Comparison of ENCODE assay signal across 15 cellular contexts in the genomic region with DNA sequence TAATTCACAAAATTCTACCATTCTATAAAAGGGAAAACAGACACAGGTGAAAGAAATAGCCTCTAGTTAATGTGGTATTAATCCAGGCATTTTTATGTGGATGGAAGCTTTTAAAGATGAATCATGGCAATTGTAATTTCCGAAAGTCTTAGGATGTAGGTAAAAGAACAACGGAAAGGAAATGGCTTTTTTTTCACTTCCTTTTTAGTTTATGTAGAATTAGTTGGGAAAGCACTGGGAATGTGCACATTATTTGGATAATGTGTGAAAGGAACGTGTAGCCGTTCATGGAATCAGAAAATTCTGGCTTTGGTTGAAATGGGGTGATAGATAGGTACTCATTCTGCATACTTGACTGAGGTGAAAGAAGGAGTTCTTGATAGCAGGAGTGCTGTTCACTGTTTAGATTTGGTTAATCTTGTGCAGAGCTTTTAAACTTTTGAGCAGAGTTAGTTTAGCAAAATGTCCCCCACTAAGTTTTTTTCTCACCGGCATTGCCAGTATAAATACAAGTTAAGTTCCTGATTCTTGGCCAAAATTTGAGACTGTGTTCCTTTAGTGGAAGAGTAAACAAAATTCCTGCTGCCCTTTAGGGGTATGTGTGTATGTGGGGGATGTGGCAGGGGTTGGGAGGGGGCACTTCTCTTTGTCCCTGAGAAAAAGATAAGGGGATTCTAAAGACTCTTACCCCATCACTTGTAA. TPM values are rescaled to one million over a fixed set of nuclear protein-coding genes. Genes with fewer than 3 reads are reported as not detected.
DNase-seq lines count a peak whose midpoint lies in the region; ATAC-seq and TF ChIP-seq lines count a peak whose summit lies in the region.
"Had no signal": no experiment of that assay in that cellular context is flagged by ENCODE, and none has a peak within 500 bp of the region (broad histone marks: within the 10 kb centered on the region; RNA-seq: fewer than 3 reads in every experiment).

No MANE protein-coding gene starts in this region.

- peak; percentile 68 for DNase-seq in ELR (ENCODE audit: low read depth)
- DNase-seq in WTC11 (ENCODE audit: low spot score), result no peak
- no peak for DNase-seq in right cardiac atrium
- no peak for DNase-seq in gastrocnemius medialis
- no peak for DNase-seq in NCI-H2196 treated with DMSO at 0.1 percent for 48 hours (lab: John Stamatoyannopoulos, UW; ENCODE audit: unreplicated experiment)
- no peak for DNase-seq in hippocampal formation (lab: John Stamatoyannopoulos, UW)
- no peak for DNase-seq in stimulated activated CD8-positive, alpha-beta memory T cell treated with anti-CD3 and anti-CD28 coated beads, Interleukin-4, amount 100 ng/mL, for 48 hours
- no peak for DNase-seq in stimulated activated naive CD8-positive, alpha-beta T cell treated with anti-CD3 and anti-CD28 coated beads, Interleukin-15, Interleukin-2, amounts not matched to agents 100 U/mL and 50 U/mL, for 24 hours
- DNase-seq: GDM1, mucosa of descending colon, T-helper 1 cell had no signal

- no peaks in the 10 kb centered on the region for H3K36me3 Mint-ChIP-seq in WTC11
- H3K36me3 Mint-ChIP-seq: activated naive CD4-positive, alpha-beta T cell treated with anti-CD3 and anti-CD28 coated beads, Interleukin-2, amount 50 U/mL, for 24 hours had no signal

- H3K27ac Mint-ChIP-seq in WTC11, result peak overlapping the region; percentile 39
- H3K27ac Mint-ChIP-seq: activated naive CD4-positive, alpha-beta T cell treated with anti-CD3 and anti-CD28 coated beads, Interleukin-2, amount 50 U/mL, for 24 hours had no signal

- H3K9me3 Mint-ChIP-seq in WTC11, result no peaks in the 10 kb centered on the region
- H3K9me3 Mint-ChIP-seq: activated naive CD4-positive, alpha-beta T cell treated with anti-CD3 and anti-CD28 coated beads, Interleukin-2, amount 50 U/mL, for 24 hours had no signal

- H3K27me3 ChIP-seq in right cardiac atrium (ENCODE audit: control insufficient read depth, insufficient read depth) (no peaks in the 10 kb centered on the region), gastrocnemius medialis (no peaks in the 10 kb centered on the region)

- peaks cover 36% of the 10 kb centered on the region for H3K4me1 Mint-ChIP-seq in WTC11
- H3K4me1 Mint-ChIP-seq: activated naive CD4-positive, alpha-beta T cell treated with anti-CD3 and anti-CD28 coated beads, Interleukin-2, amount 50 U/mL, for 24 hours had no signal

- TF ChIP-seq CTCF in WTC11 (IDR thresholded peaks at IDR 0.05) (no peak), gastrocnemius medialis (IDR thresholded peaks at IDR 0.05 in 4 of 5, conservative IDR thresholded peaks at IDR 0.05 in 1 of 5) (no peak)

- ATAC-seq in WTC11, result no peak
- ATAC-seq in right cardiac atrium, result peak; percentile 29 to 83
- ATAC-seq in gastrocnemius medialis, result no peak
- ATAC-seq in stimulated activated naive CD8-positive, alpha-beta T cell treated with anti-CD3 and anti-CD28 coated beads, Interleukin-15, Interleukin-2, amounts not matched to agents 100 U/mL and 50 U/mL, for 24 hours, result no peak
- ATAC-seq: mucosa of descending colon, sciatic nerve had no signal

- H3K27me3 Mint-ChIP-seq in WTC11 (ENCODE audit: low read depth), result no peaks in the 10 kb centered on the region
- H3K27me3 Mint-ChIP-seq: activated naive CD4-positive, alpha-beta T cell treated with anti-CD3 and anti-CD28 coated beads, Interleukin-2, amount 50 U/mL, for 24 hours had no signal

- no peak overlapping the region for H3K27ac ChIP-seq in right cardiac atrium (ENCODE audit: low read length)
- H3K27ac ChIP-seq in gastrocnemius medialis, result peak overlapping the region; percentile 18 to 55 (median 46)
- H3K27ac ChIP-seq: C4-2B had no signal

- peak overlapping the region; percentile 7 for H3K4me3 ChIP-seq in right cardiac atrium (ENCODE audit: low read length)
- H3K4me3 ChIP-seq in gastrocnemius medialis, result peak overlapping the region in 1 of 4 donors; percentile 3
- H3K4me3 ChIP-seq: mucosa of descending colon had no signal

- CTCF ChIA-PET in WTC11 (lab: Charles Lee), result no interaction called here

- POLR2A ChIA-PET in WTC11 (lab: Charles Lee), result no interaction called here

- no peaks in the 10 kb centered on the region for H3K36me3 ChIP-seq in gastrocnemius medialis

- peaks cover 11% of the 10 kb centered on the region for H3K4me1 ChIP-seq in right cardiac atrium (ENCODE audit: control insufficient read depth, insufficient read depth, low read length)
- H3K4me1 ChIP-seq in gastrocnemius medialis, result peaks cover 61 to 78% of the 10 kb centered on the region in 2 donors

- no peak for TF ChIP-seq POLR2A in gastrocnemius medialis (IDR thresholded peaks at IDR 0.05)

- H3K4me3 Mint-ChIP-seq in WTC11, result no peak overlapping the region
- H3K4me3 Mint-ChIP-seq: activated naive CD4-positive, alpha-beta T cell treated with anti-CD3 and anti-CD28 coated beads, Interleukin-2, amount 50 U/mL, for 24 hours had no signal

- intact Hi-C loops in right cardiac atrium (cut with DNase I), result no loop called here
- intact Hi-C loops in gastrocnemius medialis (cut with DNase I; ENCODE audit: low total_unique reads), result loop anchor here (2.0 kb wide), 1 partner anchor 18 kb away; no protein-coding TSS in a partner anchor

- in situ Hi-C loops in gastrocnemius medialis (cut with MboI; ENCODE audit: low sequenced_read_pairs in 4 of 4), result no loop called here

- H3K9me3 ChIP-seq in right cardiac atrium (ENCODE audit: control insufficient read depth, low read length) (no peaks in the 10 kb centered on the region), gastrocnemius medialis (no peaks in the 10 kb centered on the region)
- H3K9me3 ChIP-seq: mucosa of descending colon had no signal

- 28% methylated on average over 5 of the region's 5 CpGs for WGBS in right cardiac atrium

TF ChIP-seq in WTC11, 78 proteins besides CTCF, POLR2A, EP300 and RAD21:
- TF ChIP-seq PRRX2 (CRISPR knock-in tag; IDR thresholded peaks at IDR 0.05) (no peak), NFE2L1 (CRISPR knock-in tag; IDR thresholded peaks at IDR 0.05) (no peak), ATF1 (CRISPR knock-in tag; IDR thresholded peaks at IDR 0.05) (no peak), RORB (CRISPR knock-in tag; IDR thresholded peaks at IDR 0.05) (no peak), MXD4 (CRISPR knock-in tag; IDR thresholded peaks at IDR 0.05; ENCODE audit: borderline replicate concordance) (no peak), FOXJ3 (CRISPR knock-in tag; IDR thresholded peaks at IDR 0.05; ENCODE audit: borderline replicate concordance) (no peak)
- TF ChIP-seq, protein P1, sequence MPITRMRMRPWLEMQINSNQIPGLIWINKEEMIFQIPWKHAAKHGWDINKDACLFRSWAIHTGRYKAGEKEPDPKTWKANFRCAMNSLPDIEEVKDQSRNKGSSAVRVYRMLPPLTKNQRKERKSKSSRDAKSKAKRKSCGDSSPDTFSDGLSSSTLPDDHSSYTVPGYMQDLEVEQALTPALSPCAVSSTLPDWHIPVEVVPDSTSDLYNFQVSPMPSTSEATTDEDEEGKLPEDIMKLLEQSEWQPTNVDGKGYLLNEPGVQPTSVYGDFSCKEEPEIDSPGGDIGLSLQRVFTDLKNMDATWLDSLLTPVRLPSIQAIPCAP (CRISPR knock-in tag; IDR thresholded peaks at IDR 0.05), result no peak
- TF ChIP-seq, protein P2, sequence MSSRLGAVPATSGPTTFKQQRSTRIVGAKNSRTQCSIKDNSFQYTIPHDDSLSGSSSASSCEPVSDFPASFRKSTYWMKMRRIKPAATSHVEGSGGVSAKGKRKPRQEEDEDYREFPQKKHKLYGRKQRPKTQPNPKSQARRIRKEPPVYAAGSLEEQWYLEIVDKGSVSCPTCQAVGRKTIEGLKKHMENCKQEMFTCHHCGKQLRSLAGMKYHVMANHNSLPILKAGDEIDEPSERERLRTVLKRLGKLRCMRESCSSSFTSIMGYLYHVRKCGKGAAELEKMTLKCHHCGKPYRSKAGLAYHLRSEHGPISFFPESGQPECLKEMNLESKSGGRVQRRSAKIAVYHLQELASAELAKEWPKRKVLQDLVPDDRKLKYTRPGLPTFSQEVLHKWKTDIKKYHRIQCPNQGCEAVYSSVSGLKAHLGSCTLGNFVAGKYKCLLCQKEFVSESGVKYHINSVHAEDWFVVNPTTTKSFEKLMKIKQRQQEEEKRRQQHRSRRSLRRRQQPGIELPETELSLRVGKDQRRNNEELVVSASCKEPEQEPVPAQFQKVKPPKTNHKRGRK (CRISPR knock-in tag; IDR thresholded peaks at IDR 0.05; ENCODE audit: borderline replicate concordance), result no peak
- TF ChIP-seq, protein P3, sequence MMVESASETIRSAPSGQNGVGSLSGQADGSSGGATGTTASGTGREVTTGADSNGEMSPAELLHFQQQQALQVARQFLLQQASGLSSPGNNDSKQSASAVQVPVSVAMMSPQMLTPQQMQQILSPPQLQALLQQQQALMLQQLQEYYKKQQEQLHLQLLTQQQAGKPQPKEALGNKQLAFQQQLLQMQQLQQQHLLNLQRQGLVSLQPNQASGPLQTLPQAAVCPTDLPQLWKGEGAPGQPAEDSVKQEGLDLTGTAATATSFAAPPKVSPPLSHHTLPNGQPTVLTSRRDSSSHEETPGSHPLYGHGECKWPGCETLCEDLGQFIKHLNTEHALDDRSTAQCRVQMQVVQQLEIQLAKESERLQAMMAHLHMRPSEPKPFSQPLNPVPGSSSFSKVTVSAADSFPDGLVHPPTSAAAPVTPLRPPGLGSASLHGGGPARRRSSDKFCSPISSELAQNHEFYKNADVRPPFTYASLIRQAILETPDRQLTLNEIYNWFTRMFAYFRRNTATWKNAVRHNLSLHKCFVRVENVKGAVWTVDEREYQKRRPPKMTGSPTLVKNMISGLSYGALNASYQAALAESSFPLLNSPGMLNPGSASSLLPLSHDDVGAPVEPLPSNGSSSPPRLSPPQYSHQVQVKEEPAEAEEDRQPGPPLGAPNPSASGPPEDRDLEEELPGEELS (CRISPR knock-in tag; IDR thresholded peaks at IDR 0.05), result no peak

RNA-seq across cellular contexts. Expression of a gene that starts 20.2 kb away (rescaled TPM):
- 0.55 to 0.57 TPM in 2 of 3 replicates, not detected in the other for total RNA-seq in WTC11 (2021)
- total RNA-seq in right cardiac atrium, result 1 to 10 TPM in 1 of 4 donors, under 1 TPM in 3; 0.39 to 1.2 (median 0.43) TPM
- polyA plus RNA-seq in right cardiac atrium, result 0.16 TPM
- not detected for total RNA-seq in gastrocnemius medialis
- total RNA-seq: activated CD8-positive, alpha-beta memory T cell treated with anti-CD3 and anti-CD28 coated beads for 36 hours had no signal

RNA-seq across cellular contexts. Expression of a gene that starts 21.3 kb away (rescaled TPM):
- total RNA-seq in WTC11 (2021), result 31.6 to 35.4 TPM (median 33.1 TPM) in 3 replicates
- total RNA-seq in right cardiac atrium, result 10 to 100 TPM; 47.6 to 67.5 (median 51.3) TPM
- polyA plus RNA-seq in right cardiac atrium, result 22.5 TPM
- total RNA-seq in gastrocnemius medialis, result 10 to 100 TPM; 45.0 to 69.9 (median 64.2) TPM

Comparison
In these comparisons a context has a peak if more than half of its experiments do, and no peak if none do; other contexts are left out.
1. ATAC-seq: peak in right cardiac atrium (2 of 2); none in WTC11 (single experiment), gastrocnemius medialis (0 of 2) and stimulated activated naive CD8-positive, alpha-beta T cell treated with anti-CD3 and anti-CD28 coated beads, Interleukin-15, Interleukin-2, amounts not matched to agents 100 U/mL and 50 U/mL, for 24 hours (single experiment).